ENCODE assay signal across 11 cellular contexts in the genomic region with DNA sequence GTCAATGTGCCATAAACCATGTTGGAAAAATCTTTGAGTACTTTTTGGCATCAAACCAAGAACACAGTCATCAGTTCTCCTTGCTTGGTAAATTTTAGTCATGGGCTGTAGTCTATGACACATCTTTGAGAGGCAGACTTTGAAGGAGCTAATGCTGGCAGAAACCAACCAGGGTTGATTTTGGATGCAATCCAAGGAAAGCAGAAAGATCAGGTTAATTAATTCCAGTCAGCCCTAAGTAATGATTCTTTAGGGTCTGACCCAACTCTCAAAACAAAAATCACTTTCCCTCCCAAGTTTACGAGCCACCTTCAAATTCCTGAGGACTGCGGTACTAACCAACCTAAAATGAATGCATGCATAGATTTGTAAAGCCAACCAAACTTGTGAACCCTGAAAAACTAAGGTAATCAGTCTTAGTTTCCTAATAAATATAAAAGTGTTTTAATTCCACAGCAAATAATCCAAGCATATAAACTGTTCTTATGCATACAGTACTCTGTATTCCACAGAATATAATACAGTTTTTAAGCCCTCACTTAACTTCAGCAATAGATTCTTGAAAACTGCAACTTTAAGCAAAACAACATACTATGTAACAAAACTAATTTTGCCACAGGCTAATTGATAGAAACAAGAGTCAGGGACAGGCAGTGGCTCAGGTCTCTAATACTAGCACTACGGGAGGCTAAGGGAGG. TPM values are rescaled to one million over a fixed set of nuclear protein-coding genes. Genes with fewer than 3 reads are reported as not detected.
DNase-seq lines count a peak whose midpoint lies in the region; ATAC-seq and TF ChIP-seq lines count a peak whose summit lies in the region.
"Had no signal": no experiment of that assay in that cellular context is flagged by ENCODE, and none has a peak within 500 bp of the region (broad histone marks: within the 10 kb centered on the region; RNA-seq: fewer than 3 reads in every experiment).

No MANE protein-coding gene starts in this region.

- no peak overlapping the region for H3K18ac ChIP-seq in mesendoderm (ENCODE audit: low read length)

- H3K27me3 Mint-ChIP-seq in activated T-helper 17 cell treated with anti-CD3 and anti-CD28 coated beads, Interleukin-2, amount 50 U/mL, for 72 hours = no peaks in the 10 kb centered on the region

- H2BK15ac ChIP-seq in mesendoderm (replicated peaks; ENCODE audit: low read depth) = no peak overlapping the region

- no peak overlapping the region for H3K9ac ChIP-seq in mesendoderm (ENCODE audit: low read length)

- no peaks in the 10 kb centered on the region for H3K27me3 ChIP-seq in lower lobe of right lung (ENCODE audit: low read depth)
- H3K27me3 ChIP-seq in mesendoderm (ENCODE audit: insufficient read depth, low read length, poor library complexity) = no peaks in the 10 kb centered on the region
- no peaks in the 10 kb centered on the region for H3K27me3 ChIP-seq in spleen (replicated peaks in 1 of 7)

- intact Hi-C loops in lower lobe of right lung (cut with DNase I) (no loop called here), spleen (cut with DNase I; ENCODE audit: low total_unique reads) (no loop called here), lower leg skin (cut with DNase I; ENCODE audit: low total_unique reads) (no loop called here), posterior cingulate gyrus (cut with DNase I) (no loop called here)

- TF ChIP-seq CTCF in lower lobe of right lung (IDR thresholded peaks at IDR 0.05) = no peak
- no peak for TF ChIP-seq CTCF in spleen (IDR thresholded peaks at IDR 0.05 in 8 of 11, conservative IDR thresholded peaks at IDR 0.05 in 3 of 11)
- no peak for TF ChIP-seq CTCF in lower leg skin (IDR thresholded peaks at IDR 0.05)

- H3K4me1 ChIP-seq in lower lobe of right lung = no peaks in the 10 kb centered on the region
- no peaks in the 10 kb centered on the region for H3K4me1 ChIP-seq in mesendoderm (ENCODE audit: control insufficient read depth, low read depth, low read length)
- H3K4me1 ChIP-seq in spleen = peaks cover 0 to 25% (median 7%) of the 10 kb centered on the region in 6 donors

- H3K9me3 ChIP-seq in lower lobe of right lung (no peaks in the 10 kb centered on the region), spleen (no peaks in the 10 kb centered on the region)

- no peak overlapping the region for H3K27ac ChIP-seq in lower lobe of right lung
- no peak overlapping the region for H3K27ac ChIP-seq in mesendoderm (ENCODE audit: low read depth, low read length)
- H3K27ac ChIP-seq in spleen = no peak overlapping the region

- TF ChIP-seq POLR2A in spleen (IDR thresholded peaks at IDR 0.05) (no peak), lower leg skin (IDR thresholded peaks at IDR 0.05) (no peak)

- WGBS in mesendoderm (ENCODE audit: extremely low coverage, insufficient coverage, low lambda C conversion rate) = no CpG with 5 or more reads among the region's 3 CpGs
- 93 to 99% (median 97%) methylated on average over 3 of the region's 3 CpGs for WGBS in spleen, 5 donors
- 62 to 72% methylated on average over 3 of the region's 3 CpGs for WGBS in lower leg skin, 2 donors

- H3K36me3 ChIP-seq in lower lobe of right lung (no peaks in the 10 kb centered on the region), mesendoderm (ENCODE audit: control insufficient read depth, insufficient read depth, low read length) (no peaks in the 10 kb centered on the region), spleen (no peaks in the 10 kb centered on the region)

- no peak overlapping the region for H3K56ac ChIP-seq in mesendoderm (ENCODE audit: low read length)

- H3K27ac Mint-ChIP-seq in activated T-helper 17 cell treated with anti-CD3 and anti-CD28 coated beads, Interleukin-2, amount 50 U/mL, for 72 hours = peak overlapping the region; percentile 5
- H3K27ac Mint-ChIP-seq: naive thymus-derived CD4-positive, alpha-beta T cell had no signal

- no peaks in the 10 kb centered on the region for H3K36me3 Mint-ChIP-seq in activated T-helper 17 cell treated with anti-CD3 and anti-CD28 coated beads, Interleukin-2, amount 50 U/mL, for 72 hours (ENCODE audit: low read depth)

- peaks cover 10% of the 10 kb centered on the region for H3K4me1 Mint-ChIP-seq in activated T-helper 17 cell treated with anti-CD3 and anti-CD28 coated beads, Interleukin-2, amount 50 U/mL, for 72 hours

- H4K5ac ChIP-seq in mesendoderm (ENCODE audit: low read length) = no peak overlapping the region

- no peaks in the 10 kb centered on the region for H3K9me3 Mint-ChIP-seq in activated T-helper 17 cell treated with anti-CD3 and anti-CD28 coated beads, Interleukin-2, amount 50 U/mL, for 72 hours
- H3K9me3 Mint-ChIP-seq: naive thymus-derived CD4-positive, alpha-beta T cell had no signal

- no peak overlapping the region for H4K8ac ChIP-seq in mesendoderm (ENCODE audit: low read depth, low read length)

- no peak overlapping the region for H2AK5ac ChIP-seq in mesendoderm (ENCODE audit: low read length)

- H3K4me2 ChIP-seq in mesendoderm (ENCODE audit: low read length) = no peak overlapping the region

- no peak overlapping the region for H3K4me3 ChIP-seq in lower lobe of right lung
- no peak overlapping the region for H3K4me3 ChIP-seq in mesendoderm (ENCODE audit: low read length)
- no peak overlapping the region for H3K4me3 ChIP-seq in spleen
- no peak overlapping the region for H3K4me3 ChIP-seq in lower leg skin (ENCODE audit: low read depth, poor library complexity, severe bottlenecking)

- DNase-seq in COLO829 (ENCODE audit: low spot score) = peak; percentile 57
- DNase-seq in HS-5 (ENCODE audit: low read depth) = peak; percentile 98
- no peak for DNase-seq in lower lobe of right lung
- no peak for DNase-seq in mesendoderm
- DNase-seq in spleen = no peak
- no peak for DNase-seq in lower leg skin (ENCODE audit: low spot score in 2 of 2)
- DNase-seq in posterior cingulate gyrus = no peak
- DNase-seq: aorta; naive thymus-derived CD4-positive, alpha-beta T cell; stimulated activated naive CD4-positive, alpha-beta T cell treated with Interleukin-2 at 50 U/mL for 16 hours had no signal

- no peak overlapping the region for H3K4ac ChIP-seq in mesendoderm (ENCODE audit: low read depth, low read length)

- no peaks in the 10 kb centered on the region for H3K79me2 ChIP-seq in mesendoderm (ENCODE audit: control insufficient read depth, insufficient read depth, low read length)

- no peak overlapping the region for H2BK120ac ChIP-seq in mesendoderm (ENCODE audit: low read depth, low read length)

- no peaks in the 10 kb centered on the region for H3K79me1 ChIP-seq in mesendoderm (ENCODE audit: low read length)

- peak; percentile 79 for ATAC-seq in activated T-helper 17 cell treated with anti-CD3 and anti-CD28 coated beads, Interleukin-2, amount 50 U/mL, for 72 hours (replicated peaks)
- peak; percentile 55 to 79 for ATAC-seq in lower lobe of right lung
- ATAC-seq: naive thymus-derived CD4-positive, alpha-beta T cell had no signal

- no peak overlapping the region for H3K4me3 Mint-ChIP-seq in activated T-helper 17 cell treated with anti-CD3 and anti-CD28 coated beads, Interleukin-2, amount 50 U/mL, for 72 hours
- H3K4me3 Mint-ChIP-seq: naive thymus-derived CD4-positive, alpha-beta T cell had no signal

- H3K23ac ChIP-seq in mesendoderm (ENCODE audit: low read length) = no peak overlapping the region

- H2BK5ac ChIP-seq in mesendoderm (ENCODE audit: low read length) = no peak overlapping the region

RNA-seq across cellular contexts. Expression of a gene that starts 22.0 kb away (rescaled TPM):
- total RNA-seq in activated T-helper 17 cell treated with anti-CD3 and anti-CD28 coated beads, Interleukin-2, amount 50 U/mL, for 72 hours = 1 to 10 TPM; 4.0 to 6.3 TPM
- total RNA-seq in lower lobe of right lung (6.4 TPM), spleen (10 to 100 TPM in 5 of 7 donors, 1 to 10 TPM in 2; 6.3 to 16.0 (median 12.7) TPM), lower leg skin (1 to 10 TPM in 3 of 4 donors, under 1 TPM in 1; 0.80 to 6.4 (median 1.7) TPM)
- 6.5 TPM for polyA plus RNA-seq in mesendoderm (2013, experiment 1 of 2)
- polyA plus RNA-seq in mesendoderm (2013, experiment 2 of 2) = 7.3 TPM
- polyA plus RNA-seq in spleen = 1 to 10 TPM; 2.4 to 6.7 (median 3.2) TPM

Comparison
In these comparisons a context has a peak if more than half of its experiments do, and no peak if none do; other contexts are left out.
1. DNase-seq: peak in COLO829 (single experiment) and HS-5 (single experiment); none in lower lobe of right lung (single experiment), mesendoderm (single experiment), spleen (single experiment), lower leg skin (0 of 2) and posterior cingulate gyrus (0 of 10).